In genomic region chr2:74457549-74458131, GRCh38 we compare ENCODE assay signal across 8 cellular contexts. TPM values are rescaled to one million over a fixed set of nuclear protein-coding genes. Genes with fewer than 3 reads are reported as not detected.
A peak's percentile ranks its signal among the peaks of the same experiment; 100 is the strongest.
DNase-seq lines count a peak whose midpoint lies in the region; ATAC-seq and TF ChIP-seq lines count a peak whose summit lies in the region.

No MANE protein-coding gene starts in this region.

- peaks cover 40% of the 10 kb centered on the region for H3K4me1 ChIP-seq in stomach smooth muscle (ENCODE audit: control insufficient read depth, insufficient read depth, low read length)

- peak overlapping the region; percentile 95 for H3K27ac ChIP-seq in stomach smooth muscle (ENCODE audit: low read length)

- peaks cover 3 to 11% of the 10 kb centered on the region in 2 donors for H3K36me3 ChIP-seq in stomach smooth muscle (ENCODE audit: control insufficient read depth in 2 of 2, insufficient read depth in 2 of 2, low read length in 2 of 2)

- H3K9me3 Mint-ChIP-seq in nephron progenitor cell: no peaks in the 10 kb centered on the region

- TF ChIP-seq CTCF in epithelial cell of proximal tubule (conservative IDR thresholded peaks at IDR 0.05; ENCODE audit: low read depth, low read length) (no peak), nephron progenitor cell (IDR thresholded peaks at IDR 0.05) (no peak)

- peaks cover 53% of the 10 kb centered on the region for H3K4me1 Mint-ChIP-seq in nephron progenitor cell

- peak; percentile 30 for ATAC-seq in HG03025 (IDR thresholded peaks at IDR 0.05; ENCODE audit: low FRiP score, unreplicated experiment)

- peak overlapping the region; percentile 98 for H3K4me3 ChIP-seq in epithelial cell of proximal tubule (ENCODE audit: low read depth, low read length)
- peak overlapping the region; percentile 95 to 97 for H3K4me3 ChIP-seq in stomach smooth muscle (ENCODE audit: low read length in 2 of 2)

- peak overlapping the region; percentile 98 for H3K27ac Mint-ChIP-seq in nephron progenitor cell

- H3K4me3 Mint-ChIP-seq in nephron progenitor cell: peak overlapping the region; percentile 95

- H3K36me3 Mint-ChIP-seq in nephron progenitor cell (ENCODE audit: low read depth): peaks cover 8% of the 10 kb centered on the region

- peaks cover 2% of the 10 kb centered on the region for H3K27me3 Mint-ChIP-seq in nephron progenitor cell (ENCODE audit: low read depth, poor library complexity)

- no peaks in the 10 kb centered on the region for H3K9me3 ChIP-seq in stomach smooth muscle (ENCODE audit: control insufficient read depth in 2 of 2, low read length in 2 of 2)

- DNase-seq in NCI-H1436 (lab: John Stamatoyannopoulos, UW) (peak; percentile 66), NCI-H1436 treated with DMSO at 0.1 percent for 48 hours (lab: John Stamatoyannopoulos, UW) (no peak), NCI-H69 (lab: John Stamatoyannopoulos, UW) (peak; percentile 86), epithelial cell of proximal tubule (ENCODE audit: low read depth) (no peak), nephron progenitor cell (peak; percentile 79)
- peak; percentile 91 for DNase-seq in activated CD8-positive, alpha-beta memory T cell treated with anti-CD3 and anti-CD28 coated beads, Interleukin-2, amount 50 U/mL, for 48 hours

- H3K9ac ChIP-seq in stomach smooth muscle (ENCODE audit: low read length in 2 of 2): peak overlapping the region; percentile 84 to 92

- peaks cover 0 to 4% of the 10 kb centered on the region in 2 donors for H3K27me3 ChIP-seq in stomach smooth muscle (ENCODE audit: control insufficient read depth in 1 of 2, insufficient read depth in 2 of 2, low read length in 2 of 2)

RNA-seq across cellular contexts. Expression of gene WBP1, which starts 0.6 kb away (rescaled TPM):
- total RNA-seq in epithelial cell of proximal tubule: 36.2 and 84.3 TPM in 2 replicates

RNA-seq across cellular contexts. Expression of gene INO80B, which starts 2.8 kb away (rescaled TPM):
- 5.3 and 7.0 TPM in 2 replicates for total RNA-seq in epithelial cell of proximal tubule

RNA-seq across cellular contexts. Expression of gene MOGS, which starts 7.5 kb away (rescaled TPM):
- 63.1 and 83.1 TPM in 2 replicates for total RNA-seq in epithelial cell of proximal tubule

RNA-seq across cellular contexts. Expression of gene MRPL53, which starts 14.8 kb away (rescaled TPM):
- 34.2 and 61.1 TPM in 2 replicates for total RNA-seq in epithelial cell of proximal tubule

RNA-seq across cellular contexts. Expression of gene RTKN, which starts 15.9 kb away (rescaled TPM):
- 77.3 and 85.3 TPM in 2 replicates for total RNA-seq in epithelial cell of proximal tubule

Comparison
In these comparisons a context has a peak if more than half of its experiments do, and no peak if none do; other contexts are left out.
1. DNase-seq: peak in NCI-H1436 (single experiment), NCI-H69 (single experiment), activated CD8-positive, alpha-beta memory T cell treated with anti-CD3 and anti-CD28 coated beads, Interleukin-2, amount 50 U/mL, for 48 hours (single experiment) and nephron progenitor cell (single experiment); none in NCI-H1436 treated with DMSO at 0.1 percent for 48 hours (single experiment) and epithelial cell of proximal tubule (single experiment).